ENCODE assay signal across 8 cellular contexts in genomic region chr1:61084560-61084991, GRCh38. TPM values are rescaled to one million over a fixed set of nuclear protein-coding genes. Genes with fewer than 3 reads are reported as not detected.
DNase-seq lines count a peak whose midpoint lies in the region; ATAC-seq and TF ChIP-seq lines count a peak whose summit lies in the region.
"Had no signal": no experiment of that assay in that cellular context is flagged by ENCODE, and none has a peak within 500 bp of the region (broad histone marks: within the 10 kb centered on the region; RNA-seq: fewer than 3 reads in every experiment).

No MANE protein-coding gene starts in this region.

- H3K4me1 Mint-ChIP-seq in activated CD8-positive, alpha-beta T cell treated with anti-CD3 and anti-CD28 coated beads for 36 hours (ENCODE audit: low read depth) = peaks cover 26% of the 10 kb centered on the region

- peak overlapping the region in 11 of 21 experiments; percentile 89 to 96 (median 95) for H3K27ac ChIP-seq in skin epidermis

- DNase-seq in LNCaP clone FGC (ENCODE audit: low read depth) = no peak
- no peak for DNase-seq in activated CD8-positive, alpha-beta T cell treated with anti-CD3 and anti-CD28 coated beads for 36 hours
- peak; percentile 50 for DNase-seq in globus pallidus (ENCODE audit: low spot score)
- no peak for DNase-seq in MG63
- DNase-seq: activated naive CD8-positive, alpha-beta T cell treated with anti-CD3 and anti-CD28 coated beads, Interleukin-2, amount 10 ng/mL, durations not matched to agents 7 days and 5 days had no signal

- H3K9me3 Mint-ChIP-seq in activated CD8-positive, alpha-beta T cell treated with anti-CD3 and anti-CD28 coated beads for 36 hours = no peaks in the 10 kb centered on the region
- H3K9me3 Mint-ChIP-seq: activated naive CD8-positive, alpha-beta T cell treated with anti-CD3 and anti-CD28 coated beads, Interleukin-2, amount 10 ng/mL, durations not matched to agents 7 days and 5 days had no signal

- CTCF ChIA-PET in activated CD8-positive, alpha-beta T cell treated with anti-CD3 and anti-CD28 coated beads for 36 hours (lab: Charles Lee) = no interaction called here

- H3K27me3 Mint-ChIP-seq in activated CD8-positive, alpha-beta T cell treated with anti-CD3 and anti-CD28 coated beads for 36 hours = peaks cover 8% of the 10 kb centered on the region

- no peaks in the 10 kb centered on the region for H3K9me3 ChIP-seq in MG63

- H3K36me3 Mint-ChIP-seq in activated CD8-positive, alpha-beta T cell treated with anti-CD3 and anti-CD28 coated beads for 36 hours (ENCODE audit: low read depth) = no peaks in the 10 kb centered on the region

- H3K27me3 ChIP-seq in MG63 = peaks cover 14% of the 10 kb centered on the region

- intact Hi-C loops in activated CD8-positive, alpha-beta T cell treated with anti-CD3 and anti-CD28 coated beads for 36 hours (cut with micrococcal nuclease) = loop anchor here (5.0 kb wide), 1 partner anchor 73 kb away; no protein-coding TSS in a partner anchor

- POLR2A ChIA-PET in activated CD8-positive, alpha-beta T cell treated with anti-CD3 and anti-CD28 coated beads for 36 hours (lab: Charles Lee) = no interaction called here

- no peak for ATAC-seq in activated CD8-positive, alpha-beta T cell treated with anti-CD3 and anti-CD28 coated beads for 36 hours
- ATAC-seq in GM18519 (IDR thresholded peaks at IDR 0.05; ENCODE audit: low FRiP score, unreplicated experiment) (no peak), HG02840 (IDR thresholded peaks at IDR 0.05; ENCODE audit: low FRiP score, unreplicated experiment) (no peak)

- H3K27ac Mint-ChIP-seq in activated CD8-positive, alpha-beta T cell treated with anti-CD3 and anti-CD28 coated beads for 36 hours = no peak overlapping the region

- TF ChIP-seq CTCF in LNCaP clone FGC (IDR thresholded peaks at IDR 0.05; ENCODE audit: control insufficient read depth, extremely low read depth, insufficient read depth) = no peak
- TF ChIP-seq CTCF in activated CD8-positive, alpha-beta T cell treated with anti-CD3 and anti-CD28 coated beads for 36 hours (IDR thresholded peaks at IDR 0.05) = no peak

- no peaks in the 10 kb centered on the region for H3K36me3 ChIP-seq in MG63

- H3K4me3 Mint-ChIP-seq in activated CD8-positive, alpha-beta T cell treated with anti-CD3 and anti-CD28 coated beads for 36 hours = peak overlapping the region; percentile 75

- H3K4me3 ChIP-seq in LNCaP clone FGC (ENCODE audit: low read depth, low read length) (peak overlapping the region; percentile 77), skin epidermis (peak overlapping the region in 3 of 7 experiments; percentile 67 to 90 (median 70)), MG63 (no peak overlapping the region)

RNA-seq across cellular contexts. Expression of gene NFIA, which starts 2.2 kb away (rescaled TPM):
- 1 to 10 TPM; 1.9 to 2.4 TPM for total RNA-seq in activated CD8-positive, alpha-beta T cell treated with anti-CD3 and anti-CD28 coated beads for 36 hours
- total RNA-seq in MG63 (2014; rRNA removed; shearing (Covaris generic); ENCODE audit: low replicate concordance) = not detected in 2 replicates
